Comparison of ENCODE assay signal across 8 cellular contexts in genomic region chr17:29567362-29568330, GRCh38. TPM values are rescaled to one million over a fixed set of nuclear protein-coding genes. Genes with fewer than 3 reads are reported as not detected.
A peak's percentile ranks its signal among the peaks of the same experiment; 100 is the strongest.
DNase-seq lines count a peak whose midpoint lies in the region; ATAC-seq, FAIRE-seq and TF ChIP-seq lines count a peak whose summit lies in the region.

No MANE protein-coding gene starts in this region.

- intact Hi-C loops in K562 (cut with micrococcal nuclease), result no loop called here
- intact Hi-C loops in spleen (cut with DNase I; ENCODE audit: low total_unique reads), result no loop called here

- no peaks in the 10 kb centered on the region for H3K9me3 Mint-ChIP-seq in T-helper 2 cell treated with Interferon-gamma antibody and Interleukin-4, amounts not matched to agents 5 μg/mL and 100 μg/mL, for 36 hours

- peak overlapping the region; percentile 92 for H3K4me3 Mint-ChIP-seq in T-helper 2 cell treated with Interferon-gamma antibody and Interleukin-4, amounts not matched to agents 5 μg/mL and 100 μg/mL, for 36 hours

- peaks cover 24% of the 10 kb centered on the region for H3K36me3 Mint-ChIP-seq in T-helper 2 cell treated with Interferon-gamma antibody and Interleukin-4, amounts not matched to agents 5 μg/mL and 100 μg/mL, for 36 hours (ENCODE audit: low read depth)

- H3K27me3 Mint-ChIP-seq in T-helper 2 cell treated with Interferon-gamma antibody and Interleukin-4, amounts not matched to agents 5 μg/mL and 100 μg/mL, for 36 hours (ENCODE audit: low read depth), result no peaks in the 10 kb centered on the region

- H3K36me3 ChIP-seq in K562 (ENCODE audit: control insufficient read depth, insufficient read depth, low read length), result no peaks in the 10 kb centered on the region
- no peaks in the 10 kb centered on the region for H3K36me3 ChIP-seq in iPS-20b (ENCODE audit: insufficient read depth, low read depth, low read length)
- H3K36me3 ChIP-seq in spleen, result peaks cover 0 to 14% (median 0%) of the 10 kb centered on the region in 6 donors

- H3K27ac ChIP-seq in K562 (ENCODE audit: extremely low read depth, low read depth, low read length) (peak overlapping the region; percentile 87), iPS-20b (ENCODE audit: low read length) (no peak overlapping the region), spleen (peak overlapping the region; percentile 80 to 93 (median 90))

- no peak for TF ChIP-seq EP300 in K562 (IDR thresholded peaks at IDR 0.05; ENCODE audit: low read length)

- FAIRE-seq in K562 (lab: Jason Lieb, UNC) (peak; percentile 63), RCC 7860 (lab: Jason Lieb, UNC) (no peak)

- peak overlapping the region; percentile 97 for H3K27ac Mint-ChIP-seq in T-helper 2 cell treated with Interferon-gamma antibody and Interleukin-4, amounts not matched to agents 5 μg/mL and 100 μg/mL, for 36 hours

- TF ChIP-seq RAD21 in K562 (CRISPR knock-in tag; conservative IDR thresholded peaks at IDR 0.05 in 1 of 2, IDR thresholded peaks at IDR 0.05 in 1 of 2), result peak in 1 of 2 experiments; percentile 33; a peak in 1 of 4 replicates

- H3K4me1 ChIP-seq in K562 (replicated peaks in 1 of 2; ENCODE audit: control insufficient read depth in 2 of 2, insufficient read depth in 2 of 2, low read length in 2 of 2) (peaks cover 3 to 50% of the 10 kb centered on the region in 2 experiments; a peak in 4 of 5 replicates), iPS-20b (ENCODE audit: insufficient read depth, low read length) (peaks cover 13% of the 10 kb centered on the region; the same call in 1 of the 2 replicates), spleen (peaks cover 35 to 83% (median 70%) of the 10 kb centered on the region in 6 donors)

- POLR2A ChIA-PET in K562 (lab: Yijun Ruan, JAX), result interaction anchor here (0.6 to 1.0 kb wide), 3 partner anchors 11 to 1134 kb away, joined by 3 to 4 read pairs (median 3); no protein-coding TSS in a partner anchor

- peak overlapping the region; percentile 97 for H2AFZ ChIP-seq in K562 (ENCODE audit: low read depth, low read length)

- TF ChIP-seq POLR2A in K562 (conservative IDR thresholded peaks at IDR 0.05) (no peak), spleen (IDR thresholded peaks at IDR 0.05) (no peak)

- H3K9me1 ChIP-seq in K562 (ENCODE audit: control insufficient read depth, insufficient read depth, low read length), result peaks cover 3% of the 10 kb centered on the region

- H3K4me2 ChIP-seq in K562 (ENCODE audit: insufficient read depth, low read length), result peak overlapping the region; percentile 78

- CTCF ChIA-PET in K562 (lab: Yijun Ruan, JAX; ENCODE audit: low intra/inter-chr PET ratio), result interaction anchor here (0.6 to 1.5 kb wide), 3 partner anchors 198 to 551 kb away, joined by 3 to 4 read pairs (median 3); no protein-coding TSS in a partner anchor

- H3K27me3 ChIP-seq in K562 (ENCODE audit: control insufficient read depth in 2 of 2, insufficient read depth in 2 of 2, low read length in 2 of 2), result no peaks in the 10 kb centered on the region; a peak in 1 of 5 replicates
- H3K27me3 ChIP-seq in iPS-20b (ENCODE audit: insufficient read depth, low read length), result peaks cover 78% of the 10 kb centered on the region
- H3K27me3 ChIP-seq in spleen (replicated peaks in 1 of 7), result peaks cover 0 to 3% (median 0%) of the 10 kb centered on the region in 7 donors

- H3K4me3 ChIP-seq in K562 (peak overlapping the region; percentile 57), iPS-20b (ENCODE audit: low read length) (peak overlapping the region; percentile 86), spleen (peak overlapping the region; percentile 62 to 95 (median 75))

- ATAC-seq in GM21825 (IDR thresholded peaks at IDR 0.05; ENCODE audit: unreplicated experiment) (peak; percentile 30), K562 (peak; percentile 88)

- H3K9me3 ChIP-seq in K562 (replicated peaks; ENCODE audit: control insufficient read depth, insufficient read depth, low read depth, low read length) (no peaks in the 10 kb centered on the region), iPS-20b (ENCODE audit: insufficient read depth, low read depth, low read length) (no peaks in the 10 kb centered on the region), spleen (no peaks in the 10 kb centered on the region)

- H4K20me1 ChIP-seq in K562 (replicated peaks; ENCODE audit: control insufficient read depth, insufficient read depth, low read length), result no peaks in the 10 kb centered on the region

- TF ChIP-seq CTCF in K562 (IDR thresholded peaks at IDR 0.05 in 2 of 3, conservative IDR thresholded peaks at IDR 0.05 in 1 of 3; ENCODE audit: insufficient read depth in 2 of 3, low read depth in 1 of 3, low read length in 3 of 3) (peak; percentile 51 to 79 (median 63)), spleen (IDR thresholded peaks at IDR 0.05 in 8 of 11, conservative IDR thresholded peaks at IDR 0.05 in 3 of 11) (peak in 10 of 11 experiments; percentile 17 to 78 (median 52))

- in situ Hi-C loops in K562 (cut with MboI), result no loop called here

- H3K9ac ChIP-seq in K562 (ENCODE audit: insufficient read depth in 1 of 2, low read depth in 2 of 2, low read length in 2 of 2) (peak overlapping the region; percentile 75 to 96), iPS-20b (ENCODE audit: low read depth, low read length) (peak overlapping the region; percentile 67; the same call in 1 of the 2 replicates)

- H3K79me2 ChIP-seq in K562 (ENCODE audit: control insufficient read depth, insufficient read depth, low read length), result no peaks in the 10 kb centered on the region

- under 1% methylated on average over 69 of the region's 87 CpGs for WGBS in K562 (ENCODE audit: insufficient coverage, low coverage, missing lambda C conversion rate)
- 0 to 2% (median 1%) methylated on average over 51 to 87 of the region's 87 CpGs for WGBS in spleen, 5 donors

- TSS peak; percentile 93 for BruUV-seq in K562 (replicated peaks; lab: Mats Ljungman, UMichigan)

- DNase-seq in Daoy (ENCODE audit: low read depth), result peak; percentile 78
- peak; percentile 77 for DNase-seq in M059J (ENCODE audit: low read depth)
- peak; percentile 83 for DNase-seq in T-helper 2 cell treated with Interferon-gamma antibody and Interleukin-4, amounts not matched to agents 5 μg/mL and 100 μg/mL, for 36 hours (ENCODE audit: low spot score)
- peak; percentile 80 to 85 (median 83) for DNase-seq in K562 (ENCODE audit: extremely low read depth in 1 of 4, low spot score in 3 of 4)
- peak; percentile 96 for DNase-seq in spleen
- DNase-seq in RCC 7860 (ENCODE audit: low spot score), result no peak

- peaks cover 35% of the 10 kb centered on the region for H3K4me1 Mint-ChIP-seq in T-helper 2 cell treated with Interferon-gamma antibody and Interleukin-4, amounts not matched to agents 5 μg/mL and 100 μg/mL, for 36 hours (ENCODE audit: low read depth)

RNA-seq across cellular contexts. Expression of gene ABHD15, which starts 0.8 kb away (rescaled TPM):
- total RNA-seq in Daoy (2014; rRNA removed; shearing (Covaris generic)), result 2.6 and 4.1 TPM in 2 replicates
- total RNA-seq in M059J (2014; rRNA removed; shearing (Covaris generic)), result 5.7 and 6.3 TPM in 2 replicates
- total RNA-seq in K562 (2011; cell fraction: chromatin; rRNA removed; ENCODE audit: low replicate concordance), result 4.0 and 8.2 TPM in 2 replicates
- 6.7 and 7.8 TPM in 2 replicates for total RNA-seq in K562 (2011; cell fraction: nucleolus; rRNA removed)
- total RNA-seq in K562 (2011; cell fraction: nucleoplasm; rRNA removed), result 4.4 and 5.1 TPM in 2 replicates
- total RNA-seq in K562 (2014; rRNA removed) (2.4 and 3.1 TPM in 2 replicates), K562 (2014; rRNA removed; fragmentation: Illumina TruSeq; extraction: Trizol) (2.0 and 2.2 TPM in 2 replicates), K562 (2015; rRNA removed; fragmentation: Illumina TruSeq; extraction: Trizol) (3.8 and 4.2 TPM in 2 replicates), K562 (2021) (4.0 and 4.2 TPM in 2 replicates), spleen (10 to 100 TPM in 6 of 7 donors, 1 to 10 TPM in 1; 9.6 to 23.8 (median 15.8) TPM)
- polyA plus RNA-seq in K562 (2011; rRNA removed) (0.85 and 1.8 TPM in 2 replicates), K562 (2014; fragmentation: Illumina TruSeq; extraction: Trizol) (2.4 and 2.5 TPM in 2 replicates), K562 (2014; fragmentation: Nextera tagmentation; extraction: Ambion mirVana) (under 1 TPM; 0.85 to 0.97 TPM), K562 (2014; rRNA removed) (2.1 and 2.9 TPM in 2 replicates), spleen (1 to 10 TPM; 5.7 to 7.9 (median 7.5) TPM)
- 0.83 and 3.0 TPM in 2 replicates for polyA plus RNA-seq in K562 (2011; cell fraction: cytosol; rRNA removed)
- polyA plus RNA-seq in K562 (2011; cell fraction: nucleus; rRNA removed), result 1.4 and 2.9 TPM in 2 replicates
- polyA plus RNA-seq in K562 (2012), result 3.2 and 5.4 TPM in 2 replicates
- 1.6 and 3.6 TPM in 2 replicates for polyA minus RNA-seq in K562 (2011; rRNA and poly(A)+ RNA removed)
- polyA minus RNA-seq in K562 (2011; cell fraction: cytosol; rRNA and poly(A)+ RNA removed), result 1.5 and 2.9 TPM in 2 replicates
- polyA minus RNA-seq in K562 (2011; cell fraction: nucleus; rRNA and poly(A)+ RNA removed), result 1.7 and 2.8 TPM in 2 replicates

RNA-seq across cellular contexts. Expression of gene TP53I13, which starts 0.9 kb away (rescaled TPM):
- total RNA-seq in Daoy (2014; rRNA removed; shearing (Covaris generic)), result 40.2 and 44.8 TPM in 2 replicates
- 38.0 and 56.3 TPM in 2 replicates for total RNA-seq in M059J (2014; rRNA removed; shearing (Covaris generic))
- total RNA-seq in K562 (2011; cell fraction: chromatin; rRNA removed; ENCODE audit: low replicate concordance), result 13.5 and 50.0 TPM in 2 replicates
- total RNA-seq in K562 (2011; cell fraction: nucleolus; rRNA removed), result 63.0 and 73.5 TPM in 2 replicates
- 36.1 and 46.0 TPM in 2 replicates for total RNA-seq in K562 (2011; cell fraction: nucleoplasm; rRNA removed)
- total RNA-seq in K562 (2014; rRNA removed) (25.2 and 27.6 TPM in 2 replicates), K562 (2014; rRNA removed; fragmentation: Illumina TruSeq; extraction: Trizol) (1.8 and 3.3 TPM in 2 replicates), K562 (2015; rRNA removed; fragmentation: Illumina TruSeq; extraction: Trizol) (13.0 and 13.9 TPM in 2 replicates), K562 (2021) (24.5 and 28.3 TPM in 2 replicates), spleen (10 to 100 TPM; 39.5 to 74.9 (median 68.7) TPM)
- polyA plus RNA-seq in K562 (2011; rRNA removed) (9.1 and 10.3 TPM in 2 replicates), K562 (2014; fragmentation: Illumina TruSeq; extraction: Trizol) (4.7 and 13.5 TPM in 2 replicates), K562 (2014; fragmentation: Nextera tagmentation; extraction: Ambion mirVana) (under 1 TPM; 0.08 to 0.13 TPM), K562 (2014; rRNA removed) (23.8 and 27.2 TPM in 2 replicates), spleen (100 to 1,000 TPM; 129 to 209 (median 190) TPM)
- polyA plus RNA-seq in K562 (2011; cell fraction: cytosol; rRNA removed), result 9.9 and 48.3 TPM in 2 replicates
- polyA plus RNA-seq in K562 (2011; cell fraction: nucleus; rRNA removed), result 48.7 and 101 TPM in 2 replicates
- polyA plus RNA-seq in K562 (2012), result 16.9 and 38.4 TPM in 2 replicates
- polyA minus RNA-seq in K562 (2011; rRNA and poly(A)+ RNA removed), result 1.5 and 4.3 TPM in 2 replicates
- polyA minus RNA-seq in K562 (2011; cell fraction: cytosol; rRNA and poly(A)+ RNA removed), result 16.0 and 22.0 TPM in 2 replicates
- 17.6 and 17.8 TPM in 2 replicates for polyA minus RNA-seq in K562 (2011; cell fraction: nucleus; rRNA and poly(A)+ RNA removed)

RNA-seq across cellular contexts. Expression of gene GIT1, which starts 21.8 kb away (rescaled TPM):
- 22.0 and 23.2 TPM in 2 replicates for total RNA-seq in Daoy (2014; rRNA removed; shearing (Covaris generic))
- total RNA-seq in M059J (2014; rRNA removed; shearing (Covaris generic)), result 18.0 and 23.0 TPM in 2 replicates
- 26.1 and 92.6 TPM in 2 replicates for total RNA-seq in K562 (2011; cell fraction: chromatin; rRNA removed; ENCODE audit: low replicate concordance)
- total RNA-seq in K562 (2011; cell fraction: nucleolus; rRNA removed), result 53.0 and 61.9 TPM in 2 replicates
- 24.8 and 33.5 TPM in 2 replicates for total RNA-seq in K562 (2011; cell fraction: nucleoplasm; rRNA removed)
- 22.6 and 27.5 TPM in 2 replicates for total RNA-seq in K562 (2014; rRNA removed)
- 7.2 and 11.4 TPM in 2 replicates for total RNA-seq in K562 (2014; rRNA removed; fragmentation: Illumina TruSeq; extraction: Trizol)
- 17.1 and 17.3 TPM in 2 replicates for total RNA-seq in K562 (2015; rRNA removed; fragmentation: Illumina TruSeq; extraction: Trizol)
- total RNA-seq in K562 (2021), result 31.3 and 35.3 TPM in 2 replicates
- polyA plus RNA-seq in K562 (2011; rRNA removed), result 15.9 and 16.5 TPM in 2 replicates
- polyA plus RNA-seq in K562 (2011; cell fraction: cytosol; rRNA removed), result 12.4 and 42.3 TPM in 2 replicates
- polyA plus RNA-seq in K562 (2011; cell fraction: nucleus; rRNA removed), result 30.8 and 82.9 TPM in 2 replicates
- polyA plus RNA-seq in K562 (2012), result 22.2 and 29.8 TPM in 2 replicates
- polyA plus RNA-seq in K562 (2014; fragmentation: Illumina TruSeq; extraction: Trizol), result 29.9 and 31.2 TPM in 2 replicates
- under 1 TPM; 0.35 to 0.38 TPM for polyA plus RNA-seq in K562 (2014; fragmentation: Nextera tagmentation; extraction: Ambion mirVana)
- 21.4 and 21.6 TPM in 2 replicates for polyA plus RNA-seq in K562 (2014; rRNA removed)
- 7.8 and 14.8 TPM in 2 replicates for polyA minus RNA-seq in K562 (2011; rRNA and poly(A)+ RNA removed)
- polyA minus RNA-seq in K562 (2011; cell fraction: cytosol; rRNA and poly(A)+ RNA removed), result 22.0 and 24.6 TPM in 2 replicates
- polyA minus RNA-seq in K562 (2011; cell fraction: nucleus; rRNA and poly(A)+ RNA removed), result 21.4 and 31.9 TPM in 2 replicates
- 10 to 100 TPM; 42.6 to 64.7 (median 50.2) TPM for total RNA-seq in spleen
- 10 to 100 TPM; 20.4 to 38.1 (median 27.1) TPM for polyA plus RNA-seq in spleen

RNA-seq across cellular contexts. Expression of gene ANKRD13B, which starts 25.3 kb away (rescaled TPM):
- 13.1 and 15.8 TPM in 2 replicates for total RNA-seq in Daoy (2014; rRNA removed; shearing (Covaris generic))
- 2.6 and 3.3 TPM in 2 replicates for total RNA-seq in M059J (2014; rRNA removed; shearing (Covaris generic))
- total RNA-seq in K562 (2011; cell fraction: chromatin; rRNA removed; ENCODE audit: low replicate concordance), result 17.2 and 53.9 TPM in 2 replicates
- total RNA-seq in K562 (2011; cell fraction: nucleolus; rRNA removed), result 37.9 and 41.4 TPM in 2 replicates
- 20.8 and 22.1 TPM in 2 replicates for total RNA-seq in K562 (2011; cell fraction: nucleoplasm; rRNA removed)
- 15.8 and 17.1 TPM in 2 replicates for total RNA-seq in K562 (2014; rRNA removed)
- total RNA-seq in K562 (2014; rRNA removed; fragmentation: Illumina TruSeq; extraction: Trizol), result 2.5 and 3.5 TPM in 2 replicates
- total RNA-seq in K562 (2015; rRNA removed; fragmentation: Illumina TruSeq; extraction: Trizol), result 4.3 and 5.0 TPM in 2 replicates
- 22.3 and 28.1 TPM in 2 replicates for total RNA-seq in K562 (2021)
- 4.6 and 6.5 TPM in 2 replicates for polyA plus RNA-seq in K562 (2011; rRNA removed)
- polyA plus RNA-seq in K562 (2011; cell fraction: cytosol; rRNA removed), result 3.9 and 14.6 TPM in 2 replicates
- 28.4 and 73.6 TPM in 2 replicates for polyA plus RNA-seq in K562 (2011; cell fraction: nucleus; rRNA removed)
- 9.4 and 11.3 TPM in 2 replicates for polyA plus RNA-seq in K562 (2012)
- polyA plus RNA-seq in K562 (2014; fragmentation: Illumina TruSeq; extraction: Trizol), result 10.3 and 11.7 TPM in 2 replicates
- polyA plus RNA-seq in K562 (2014; fragmentation: Nextera tagmentation; extraction: Ambion mirVana), result under 1 TPM; 0.15 to 0.59 TPM
- 14.2 and 15.6 TPM in 2 replicates for polyA plus RNA-seq in K562 (2014; rRNA removed)
- polyA minus RNA-seq in K562 (2011; rRNA and poly(A)+ RNA removed), result 2.5 and 3.7 TPM in 2 replicates
- 8.7 and 9.4 TPM in 2 replicates for polyA minus RNA-seq in K562 (2011; cell fraction: cytosol; rRNA and poly(A)+ RNA removed)
- 11.3 and 11.8 TPM in 2 replicates for polyA minus RNA-seq in K562 (2011; cell fraction: nucleus; rRNA and poly(A)+ RNA removed)
- total RNA-seq in spleen, result 1 to 10 TPM; 2.1 to 5.5 (median 2.7) TPM
- polyA plus RNA-seq in spleen, result 1 to 10 TPM in 2 of 3 donors, under 1 TPM in 1; 0.85 to 2.5 (median 1.2) TPM

RNA-seq across cellular contexts. Expression of gene CORO6, which starts 55.1 kb away (rescaled TPM):
- 0.51 TPM in 1 of 2 replicates, not detected in the other for total RNA-seq in Daoy (2014; rRNA removed; shearing (Covaris generic))
- 0.89 and 2.0 TPM in 2 replicates for total RNA-seq in M059J (2014; rRNA removed; shearing (Covaris generic))
- total RNA-seq in K562 (2011; cell fraction: chromatin; rRNA removed; ENCODE audit: low replicate concordance), result 15.2 and 53.0 TPM in 2 replicates
- 19.7 and 21.4 TPM in 2 replicates for total RNA-seq in K562 (2011; cell fraction: nucleolus; rRNA removed)
- total RNA-seq in K562 (2011; cell fraction: nucleoplasm; rRNA removed), result 13.7 and 15.3 TPM in 2 replicates
- total RNA-seq in K562 (2014; rRNA removed) (2.8 and 2.9 TPM in 2 replicates), K562 (2014; rRNA removed; fragmentation: Illumina TruSeq; extraction: Trizol) (0.47 and 0.64 TPM in 2 replicates), K562 (2015; rRNA removed; fragmentation: Illumina TruSeq; extraction: Trizol) (1.7 and 2.5 TPM in 2 replicates), K562 (2021) (4.4 TPM in 2 replicates), spleen (1 to 10 TPM in 6 of 7 donors, under 1 TPM in 1; 0.81 to 4.8 (median 2.7) TPM)
- polyA plus RNA-seq in K562 (2011; rRNA removed) (9.8 and 11.9 TPM in 2 replicates), K562 (2014; fragmentation: Illumina TruSeq; extraction: Trizol) (2.4 and 3.1 TPM in 2 replicates), K562 (2014; fragmentation: Nextera tagmentation; extraction: Ambion mirVana) (under 1 TPM; 0.04 to 0.11 TPM), K562 (2014; rRNA removed) (6.6 and 9.1 TPM in 2 replicates), spleen (1 to 10 TPM; 4.0 to 5.1 (median 4.6) TPM)
- 4.9 and 9.8 TPM in 2 replicates for polyA plus RNA-seq in K562 (2011; cell fraction: cytosol; rRNA removed)
- 96.7 and 310 TPM in 2 replicates for polyA plus RNA-seq in K562 (2011; cell fraction: nucleus; rRNA removed)
- 4.9 and 6.6 TPM in 2 replicates for polyA plus RNA-seq in K562 (2012)
- polyA minus RNA-seq in K562 (2011; rRNA and poly(A)+ RNA removed), result 5.3 and 14.2 TPM in 2 replicates
- 2.5 and 5.4 TPM in 2 replicates for polyA minus RNA-seq in K562 (2011; cell fraction: cytosol; rRNA and poly(A)+ RNA removed)
- polyA minus RNA-seq in K562 (2011; cell fraction: nucleus; rRNA and poly(A)+ RNA removed), result 15.4 and 24.0 TPM in 2 replicates
